8 cellular contexts compared by ENCODE assay signal in the genomic region with DNA sequence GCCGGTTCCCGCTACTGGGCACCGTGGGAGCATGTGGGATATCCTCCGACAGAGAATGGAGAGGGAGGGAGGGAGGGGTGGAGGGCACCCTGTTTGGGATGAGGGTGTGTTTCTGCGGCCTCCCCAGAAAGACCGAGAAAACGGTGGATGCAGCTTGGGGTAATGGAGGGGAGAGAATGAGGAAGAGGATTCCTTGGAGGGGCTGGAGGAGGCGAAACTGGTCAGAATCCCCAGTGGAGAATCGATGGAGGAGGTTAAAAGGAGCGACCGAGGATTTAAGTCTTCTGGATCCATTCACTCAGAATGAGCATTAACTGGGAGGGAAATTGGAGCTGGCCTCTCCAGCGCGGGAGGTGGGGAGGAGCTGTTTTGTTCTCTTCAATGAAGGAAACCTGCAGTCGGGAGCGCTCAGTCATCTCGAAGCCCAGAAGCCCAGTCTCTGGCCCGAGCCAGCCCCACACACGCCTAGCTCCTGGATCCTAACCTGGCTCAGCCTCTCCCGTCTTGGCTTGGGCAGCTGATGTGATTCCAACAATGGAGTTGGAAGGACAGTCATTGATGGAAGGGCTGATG. TPM values are rescaled to one million over a fixed set of nuclear protein-coding genes. Genes with fewer than 3 reads are reported as not detected.
DNase-seq lines count a peak whose midpoint lies in the region; ATAC-seq and TF ChIP-seq lines count a peak whose summit lies in the region.

No MANE protein-coding gene starts in this region.

- no peak for ATAC-seq in activated T-cell treated with anti-CD3 and anti-CD28 coated beads, Interleukin-2, amount 50 U/mL, for 4 hours
- no peak for ATAC-seq in naive thymus-derived CD4-positive, alpha-beta T cell
- ATAC-seq in HG03045 (IDR thresholded peaks at IDR 0.05; ENCODE audit: unreplicated experiment), result no peak

- POLR2A ChIA-PET in naive thymus-derived CD4-positive, alpha-beta T cell (lab: Charles Lee), result interaction anchor here (1.5 to 1.6 kb wide), 2 partner anchors 10 to 20 kb away, joined by 4 to 6 read pairs; a partner anchor contains a TSS

- DNase-seq in activated T-cell treated with anti-CD3 and anti-CD28 coated beads, Interleukin-2, amount 50 U/mL, for 4 hours, result no peak
- DNase-seq in activated T-cell treated with anti-CD3 and anti-CD28 coated beads for 4 hours, result no peak
- peak; percentile 7 to 37 for DNase-seq in SJCRH30
- peak; percentile 35 for DNase-seq in epithelial cell of esophagus (ENCODE audit: low read depth)
- peak in 1 of 9 donors; percentile 6 for DNase-seq in naive thymus-derived CD4-positive, alpha-beta T cell
- no peak for DNase-seq in GDM1 (lab: John Stamatoyannopoulos, UW)
- DNase-seq in NCI-H1694 treated with DMSO at 0.1 percent for 48 hours (lab: John Stamatoyannopoulos, UW), result no peak

- no peaks in the 10 kb centered on the region for H3K27me3 ChIP-seq in SJCRH30
- H3K27me3 ChIP-seq in naive thymus-derived CD4-positive, alpha-beta T cell (ENCODE audit: control insufficient read depth in 2 of 2, insufficient read depth in 2 of 2, low read length in 2 of 2), result no peaks in the 10 kb centered on the region

- no peaks in the 10 kb centered on the region for H3K9me3 ChIP-seq in SJCRH30 (replicated peaks)
- no peaks in the 10 kb centered on the region for H3K9me3 ChIP-seq in naive thymus-derived CD4-positive, alpha-beta T cell (ENCODE audit: control insufficient read depth in 2 of 3, low read length in 3 of 3)

- peak overlapping the region; percentile 28 to 97 (median 88) for H3K27ac Mint-ChIP-seq in naive thymus-derived CD4-positive, alpha-beta T cell

- intact Hi-C loops in naive thymus-derived CD4-positive, alpha-beta T cell (cut with micrococcal nuclease), result no loop called here

- H3K36me3 Mint-ChIP-seq in activated T-cell treated with anti-CD3 and anti-CD28 coated beads, Interleukin-2, amount 50 U/mL, for 4 hours (ENCODE audit: insufficient read depth), result peaks cover 1% of the 10 kb centered on the region
- H3K36me3 Mint-ChIP-seq in naive thymus-derived CD4-positive, alpha-beta T cell, result peaks cover 0 to 4% (median 0%) of the 10 kb centered on the region in 5 donors

- peaks cover 6% of the 10 kb centered on the region for H3K27me3 Mint-ChIP-seq in activated T-cell treated with anti-CD3 and anti-CD28 coated beads, Interleukin-2, amount 50 U/mL, for 4 hours (ENCODE audit: low read depth)
- H3K27me3 Mint-ChIP-seq in naive thymus-derived CD4-positive, alpha-beta T cell, result peaks cover 0 to 18% (median 0%) of the 10 kb centered on the region in 5 donors

- CTCF ChIA-PET in naive thymus-derived CD4-positive, alpha-beta T cell (lab: Charles Lee), result interaction anchor here (0.5 to 3.0 kb wide), 8 partner anchors 15 to 301 kb away, joined by 3 to 50 read pairs (median 4); no protein-coding TSS in a partner anchor

- H3K9me3 Mint-ChIP-seq in activated T-cell treated with anti-CD3 and anti-CD28 coated beads, Interleukin-2, amount 50 U/mL, for 4 hours, result no peaks in the 10 kb centered on the region
- H3K9me3 Mint-ChIP-seq in naive thymus-derived CD4-positive, alpha-beta T cell, result no peaks in the 10 kb centered on the region

- no peaks in the 10 kb centered on the region for H3K4me1 ChIP-seq in SJCRH30
- H3K4me1 ChIP-seq in naive thymus-derived CD4-positive, alpha-beta T cell (ENCODE audit: control insufficient read depth in 2 of 2, insufficient read depth in 2 of 2, low read length in 2 of 2), result peaks cover 12 to 18% of the 10 kb centered on the region in 2 donors

- no peak for TF ChIP-seq CTCF in epithelial cell of esophagus (IDR thresholded peaks at IDR 0.05; ENCODE audit: insufficient read depth, low read depth, low read length, missing control alignments)

- H3K4me3 Mint-ChIP-seq in activated T-cell treated with anti-CD3 and anti-CD28 coated beads, Interleukin-2, amount 50 U/mL, for 4 hours, result peak overlapping the region; percentile 85
- H3K4me3 Mint-ChIP-seq in naive thymus-derived CD4-positive, alpha-beta T cell, result peak overlapping the region; percentile 89 to 93 (median 90)

- H3K36me3 ChIP-seq in SJCRH30, result no peaks in the 10 kb centered on the region
- no peaks in the 10 kb centered on the region for H3K36me3 ChIP-seq in naive thymus-derived CD4-positive, alpha-beta T cell (ENCODE audit: control insufficient read depth in 2 of 3, insufficient read depth in 3 of 3, low read length in 3 of 3)

- H3K27ac ChIP-seq in SJCRH30, result no peak overlapping the region
- H3K27ac ChIP-seq in naive thymus-derived CD4-positive, alpha-beta T cell (ENCODE audit: low read depth, low read length), result peak overlapping the region; percentile 82

- H3K4me3 ChIP-seq in SJCRH30, result peak overlapping the region; percentile 67
- peak overlapping the region; percentile 56 for H3K4me3 ChIP-seq in epithelial cell of esophagus (ENCODE audit: low read length)
- H3K4me3 ChIP-seq in naive thymus-derived CD4-positive, alpha-beta T cell (ENCODE audit: low read length), result peak overlapping the region; percentile 93

- peaks cover 27% of the 10 kb centered on the region for H3K4me1 Mint-ChIP-seq in activated T-cell treated with anti-CD3 and anti-CD28 coated beads, Interleukin-2, amount 50 U/mL, for 4 hours (ENCODE audit: low read depth)
- peaks cover 21 to 42% (median 37%) of the 10 kb centered on the region in 7 donors for H3K4me1 Mint-ChIP-seq in naive thymus-derived CD4-positive, alpha-beta T cell

RNA-seq across cellular contexts. Expression of a gene that starts 0.6 kb away (rescaled TPM):
- total RNA-seq in activated T-cell treated with anti-CD3 and anti-CD28 coated beads, Interleukin-2, amount 50 U/mL, for 4 hours, result 1 to 10 TPM; 3.1 to 4.6 (median 4.3) TPM
- 8.6 and 9.7 TPM in 2 replicates for total RNA-seq in SJCRH30 (2014; rRNA removed; shearing (Covaris generic))
- 1 to 10 TPM in 3 of 5 experiments, under 1 TPM in 2; 0.46 to 5.1 (median 3.2) TPM for total RNA-seq in naive thymus-derived CD4-positive, alpha-beta T cell
- under 1 TPM; 0.36 to 0.56 TPM for polyA plus RNA-seq in naive thymus-derived CD4-positive, alpha-beta T cell

RNA-seq across cellular contexts. Expression of a gene that starts 20.2 kb away (rescaled TPM):
- total RNA-seq in activated T-cell treated with anti-CD3 and anti-CD28 coated beads, Interleukin-2, amount 50 U/mL, for 4 hours, result 10 to 100 TPM; 37.2 to 41.4 (median 39.6) TPM
- 17.4 and 18.4 TPM in 2 replicates for total RNA-seq in SJCRH30 (2014; rRNA removed; shearing (Covaris generic))
- 10 to 100 TPM; 14.3 to 42.1 (median 34.5) TPM for total RNA-seq in naive thymus-derived CD4-positive, alpha-beta T cell
- 10 to 100 TPM; 31.2 to 31.7 TPM for polyA plus RNA-seq in naive thymus-derived CD4-positive, alpha-beta T cell

RNA-seq across cellular contexts. Expression of a gene that starts 54.1 kb away (rescaled TPM):
- total RNA-seq in activated T-cell treated with anti-CD3 and anti-CD28 coated beads, Interleukin-2, amount 50 U/mL, for 4 hours, result 10 to 100 TPM; 79.2 to 86.8 (median 80.1) TPM
- 34.7 and 35.3 TPM in 2 replicates for total RNA-seq in SJCRH30 (2014; rRNA removed; shearing (Covaris generic))
- total RNA-seq in naive thymus-derived CD4-positive, alpha-beta T cell, result 10 to 100 TPM; 49.2 to 82.4 (median 65.9) TPM
- 10 to 100 TPM; 53.7 to 99.7 TPM for polyA plus RNA-seq in naive thymus-derived CD4-positive, alpha-beta T cell

Comparison
In these comparisons a context has a peak if more than half of its experiments do, and no peak if none do; other contexts are left out.
1. DNase-seq: peak in SJCRH30 (2 of 2) and epithelial cell of esophagus (single experiment); none in activated T-cell treated with anti-CD3 and anti-CD28 coated beads, Interleukin-2, amount 50 U/mL, for 4 hours (single experiment), activated T-cell treated with anti-CD3 and anti-CD28 coated beads for 4 hours (single experiment), GDM1 (single experiment) and NCI-H1694 treated with DMSO at 0.1 percent for 48 hours (single experiment).
2. Peak in every context shown above with its lines, with median percentiles within 50 percentile points of each other: H3K4me3 ChIP-seq.